ENCODE assay signal across 1 cellular context in genomic region chr14:61112506-61112905, GRCh38.
TF ChIP-seq lines count a peak whose summit lies in the region.

No MANE protein-coding gene starts in this region.

TF ChIP-seq in H1, 55 proteins besides CTCF, POLR2A, EP300 and RAD21 (continued from another document):
- TF ChIP-seq GTF2F1 (IDR thresholded peaks at IDR 0.05; ENCODE audit: borderline replicate concordance, low read depth, low read length) (no peak), TAF7 (optimal IDR thresholded peaks at IDR 0.05; ENCODE audit: borderline replicate concordance, low read depth, low read length) (no peak), BACH1 (IDR thresholded peaks at IDR 0.05; ENCODE audit: low read length) (no peak)
TF ChIP-seq in H1: peak in this region for 0.
